Comparison of ENCODE assay signal across 1 cellular context in genomic region chr2:187526776-187527175, GRCh38.
A peak's percentile ranks its signal among the peaks of the same experiment; 100 is the strongest.
TF ChIP-seq lines count a peak whose summit lies in the region.

No MANE protein-coding gene starts in this region.

TF ChIP-seq in liver, 16 proteins besides CTCF, POLR2A, EP300 and RAD21:
- peak; percentile 13 for TF ChIP-seq ZBTB33 (IDR thresholded peaks at IDR 0.05)
- TF ChIP-seq SP1 (IDR thresholded peaks at IDR 0.05): no peak
